ENCODE assay signal across 8 cellular contexts in the genomic region with DNA sequence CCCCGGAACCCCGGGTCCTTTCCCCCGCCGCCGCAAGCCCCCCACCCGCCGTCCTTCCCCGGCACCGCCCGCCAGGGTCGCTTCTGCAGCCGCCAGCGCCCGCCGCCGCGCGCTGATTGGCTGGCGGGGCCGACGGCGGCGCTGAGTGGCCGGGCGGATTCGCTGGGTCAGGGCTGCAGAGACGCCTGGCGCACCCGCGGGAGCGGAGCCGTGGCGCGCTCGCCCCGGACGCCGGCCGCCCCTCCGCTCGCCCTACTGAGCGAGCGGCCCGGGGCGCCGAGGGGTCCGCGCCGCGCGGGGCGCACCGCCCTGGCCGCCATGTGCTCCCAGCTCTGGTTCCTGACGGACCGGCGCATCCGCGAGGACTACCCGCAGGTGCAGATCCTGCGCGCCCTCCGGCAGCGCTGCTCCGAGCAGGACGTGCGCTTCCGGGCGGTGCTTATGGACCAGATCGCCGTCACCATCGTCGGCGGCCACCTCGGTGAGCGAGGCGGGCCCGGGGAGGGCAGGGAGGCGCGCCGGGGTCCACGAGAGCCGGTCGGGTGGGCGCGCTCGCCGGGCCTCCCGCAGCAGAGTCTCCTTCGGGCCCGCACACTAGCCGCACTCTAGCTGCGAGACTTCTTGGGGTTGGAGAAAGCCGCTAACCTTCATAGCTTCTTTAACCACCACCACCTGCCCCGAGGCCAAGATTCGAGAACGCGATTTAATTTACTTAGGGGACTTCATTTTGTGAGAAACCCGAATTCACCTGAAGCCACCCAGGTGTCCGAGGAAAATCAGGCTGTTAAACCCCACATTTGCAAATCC. TPM values are rescaled to one million over a fixed set of nuclear protein-coding genes. Genes with fewer than 3 reads are reported as not detected.
DNase-seq lines count a peak whose midpoint lies in the region; ATAC-seq and TF ChIP-seq lines count a peak whose summit lies in the region.

A gene with protein sequence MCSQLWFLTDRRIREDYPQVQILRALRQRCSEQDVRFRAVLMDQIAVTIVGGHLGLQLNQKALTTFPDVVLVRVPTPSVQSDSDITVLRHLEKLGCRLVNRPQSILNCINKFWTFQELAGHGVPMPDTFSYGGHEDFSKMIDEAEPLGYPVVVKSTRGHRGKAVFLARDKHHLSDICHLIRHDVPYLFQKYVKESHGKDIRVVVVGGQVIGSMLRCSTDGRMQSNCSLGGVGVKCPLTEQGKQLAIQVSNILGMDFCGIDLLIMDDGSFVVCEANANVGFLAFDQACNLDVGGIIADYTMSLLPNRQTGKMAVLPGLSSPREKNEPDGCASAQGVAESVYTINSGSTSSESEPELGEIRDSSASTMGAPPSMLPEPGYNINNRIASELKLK (plus strand): TSS at position 176 of the 807 bp plus-strand sequence. CDS start 143 bp downstream, at position 319.

- peaks cover 5% of the 10 kb centered on the region for H3K4me1 ChIP-seq in CD8-positive, alpha-beta T cell (ENCODE audit: insufficient read depth, low read length)
- H3K4me1 ChIP-seq in PC-3 (ENCODE audit: insufficient read depth, low read length) (peaks cover 16% of the 10 kb centered on the region), heart left ventricle (peaks cover 0 to 12% (median 9%) of the 10 kb centered on the region in 12 donors), parathyroid adenoma (peaks cover 2% of the 10 kb centered on the region), aorta (ENCODE audit: control insufficient read depth in 1 of 2, insufficient read depth in 2 of 2, low read length in 2 of 2) (no peaks in the 10 kb centered on the region)

- H3K9me2 ChIP-seq in PC-3 (replicated peaks; ENCODE audit: low read length): no peaks in the 10 kb centered on the region

- H3K9ac ChIP-seq in PC-3 (ENCODE audit: low read length) (0 out of 2 replicates have a peak within 1 kb of the TSS, but pooled peaks have one; percentile 23), parathyroid adenoma (no peak within 1 kb of the TSS)

- H3K9me3 Mint-ChIP-seq in CD8-positive, alpha-beta T cell: no peaks in the 10 kb centered on the region

- no peaks in the 10 kb centered on the region for H4K20me1 ChIP-seq in PC-3 (ENCODE audit: low read length)

- no peak for TF ChIP-seq CTCF in CD8-positive, alpha-beta T cell (IDR thresholded peaks at IDR 0.05)
- TF ChIP-seq CTCF in PC-3 (conservative IDR thresholded peaks at IDR 0.05; ENCODE audit: low read depth, low read length) (no peak), heart left ventricle (IDR thresholded peaks at IDR 0.05) (peak in 1 of 12 donors; percentile 8), parathyroid adenoma (IDR thresholded peaks at IDR 0.05) (no peak)

- BruUV-seq in PC-3 (replicated peaks; lab: Mats Ljungman, UMichigan): no TSS peak

- H3K79me2 ChIP-seq in PC-3 (ENCODE audit: low read length): no peaks in the 10 kb centered on the region
- no peaks in the 10 kb centered on the region for H3K79me2 ChIP-seq in parathyroid adenoma

- no peaks in the 10 kb centered on the region for H3K9me3 ChIP-seq in CD8-positive, alpha-beta T cell (ENCODE audit: low read length)
- H3K9me3 ChIP-seq in PC-3 (ENCODE audit: low read length) (no peaks in the 10 kb centered on the region), heart left ventricle (no peaks in the 10 kb centered on the region), parathyroid adenoma (ENCODE audit: control insufficient read depth, low read length) (no peaks in the 10 kb centered on the region), aorta (ENCODE audit: control insufficient read depth, low read length) (no peaks in the 10 kb centered on the region)

- POLR2A ChIA-PET in CD8-positive, alpha-beta T cell (lab: Charles Lee): no interaction called here
- POLR2A ChIA-PET in PC-3 (lab: Charles Lee; ENCODE audit: unreplicated experiment): interaction anchor here (0.5 kb wide), 1 partner anchor 201 kb away, joined by 5 read pairs; no protein-coding TSS in a partner anchor

- peak; percentile 73 for ATAC-seq in CD8-positive, alpha-beta T cell
- peak; percentile 89 for ATAC-seq in GM19328 (IDR thresholded peaks at IDR 0.05; ENCODE audit: unreplicated experiment)
- peak; percentile 65 for ATAC-seq in HG03457 (IDR thresholded peaks at IDR 0.05; ENCODE audit: unreplicated experiment)
- ATAC-seq in PC-3: peak; percentile 95
- ATAC-seq in heart left ventricle: peak; percentile 83 to 99 (median 94)
- peak; percentile 66 for ATAC-seq in aorta (ENCODE audit: low FRiP score)

- no peaks in the 10 kb centered on the region for H3K36me3 ChIP-seq in CD8-positive, alpha-beta T cell (ENCODE audit: insufficient read depth, low read length)
- no peaks in the 10 kb centered on the region for H3K36me3 ChIP-seq in PC-3 (ENCODE audit: low read depth, low read length)
- H3K36me3 ChIP-seq in heart left ventricle: no peaks in the 10 kb centered on the region
- H3K36me3 ChIP-seq in parathyroid adenoma (ENCODE audit: control insufficient read depth, insufficient read depth, low read length): no peaks in the 10 kb centered on the region
- no peaks in the 10 kb centered on the region for H3K36me3 ChIP-seq in aorta (ENCODE audit: control insufficient read depth in 1 of 2, insufficient read depth in 2 of 2, low read length in 1 of 2)

- peak within 1 kb of the TSS; percentile 77 for H3K4me3 Mint-ChIP-seq in CD8-positive, alpha-beta T cell

- peak within 1 kb of the TSS; percentile 95 for H3K4me2 ChIP-seq in PC-3 (ENCODE audit: low read length)
- peak within 1 kb of the TSS; percentile 80 for H3K4me2 ChIP-seq in parathyroid adenoma (ENCODE audit: low read length)

- peaks cover 10% of the 10 kb centered on the region for H3K4me1 Mint-ChIP-seq in CD8-positive, alpha-beta T cell (ENCODE audit: low read depth)

- no peaks in the 10 kb centered on the region for H3F3A ChIP-seq in PC-3 (ENCODE audit: low read length, unreplicated experiment)

- intact Hi-C loops in CD8-positive, alpha-beta T cell (cut with DNase I, micrococcal nuclease): loop anchor here in 1 of 2 experiments (5.0 kb wide), 1 partner anchor 76 kb away; a partner anchor contains a TSS
- intact Hi-C loops in PC-3 (cut with micrococcal nuclease) (no loop called here), heart left ventricle (cut with DNase I) (no loop called here), aorta (cut with DNase I) (no loop called here)

- H2AFZ ChIP-seq in PC-3 (ENCODE audit: low read length) (peak within 1 kb of the TSS; percentile 92), parathyroid adenoma (peak within 1 kb of the TSS; percentile 91)

- DNase-seq in CD8-positive, alpha-beta T cell: peak in 6 of 7 experiments; percentile 4 to 67 (median 22)
- DNase-seq in PC-3 (peak; percentile 63), heart left ventricle (peak; percentile 55 to 74 (median 59)), aorta (peak; percentile 48 to 81)
- peak; percentile 40 for DNase-seq in activated naive CD4-positive, alpha-beta T cell treated with anti-CD3 and anti-CD28 coated beads, Interleukin-2, amount 50 U/mL, for 16 hours

- H3K27ac ChIP-seq in CD8-positive, alpha-beta T cell (ENCODE audit: low read depth, low read length): no peak within 1 kb of the TSS
- H3K27ac ChIP-seq in PC-3 (ENCODE audit: low read length): no peak within 1 kb of the TSS
- peak within 1 kb of the TSS in 5 of 12 donors; percentile 25 to 68 (median 64) for H3K27ac ChIP-seq in heart left ventricle
- H3K27ac ChIP-seq in parathyroid adenoma: no peak within 1 kb of the TSS
- no peak within 1 kb of the TSS for H3K27ac ChIP-seq in aorta (ENCODE audit: low read depth in 1 of 2, low read length in 2 of 2)

- H3K36me3 Mint-ChIP-seq in CD8-positive, alpha-beta T cell: no peaks in the 10 kb centered on the region

- no peak within 1 kb of the TSS for H3K27ac Mint-ChIP-seq in CD8-positive, alpha-beta T cell

- H3K27me3 ChIP-seq in CD8-positive, alpha-beta T cell (ENCODE audit: insufficient read depth, low read length): peaks cover 12% of the 10 kb centered on the region
- H3K27me3 ChIP-seq in PC-3 (ENCODE audit: low read length) (no peaks in the 10 kb centered on the region), heart left ventricle (peaks cover 0 to 28% (median 0%) of the 10 kb centered on the region in 9 donors), parathyroid adenoma (ENCODE audit: control insufficient read depth, insufficient read depth, low read length) (no peaks in the 10 kb centered on the region), aorta (ENCODE audit: control insufficient read depth in 1 of 2, insufficient read depth in 2 of 2, low read length in 1 of 2) (no peaks in the 10 kb centered on the region)

- CTCF ChIA-PET in CD8-positive, alpha-beta T cell (lab: Charles Lee): no interaction called here
- CTCF ChIA-PET in PC-3 (lab: Charles Lee): no interaction called here

- WGBS in heart left ventricle, 4 donors: 1 to 5% (median 2%) methylated on average over 9 to 100 of the region's 100 CpGs
- 1% methylated on average over 54 to 100 of the region's 100 CpGs for WGBS in aorta, 2 donors

- H3K27me3 Mint-ChIP-seq in CD8-positive, alpha-beta T cell (ENCODE audit: low read depth): peaks cover 54% of the 10 kb centered on the region

- no peak for TF ChIP-seq POLR2A in heart left ventricle (IDR thresholded peaks at IDR 0.05)

- H3K4me3 ChIP-seq in CD8-positive, alpha-beta T cell (ENCODE audit: low read depth, low read length): peak within 1 kb of the TSS; percentile 55
- H3K4me3 ChIP-seq in PC-3 (ENCODE audit: low read length) (peak within 1 kb of the TSS; percentile 78), heart left ventricle (peak within 1 kb of the TSS; percentile 38 to 79 (median 66)), parathyroid adenoma (ENCODE audit: low read depth, low read length) (peak within 1 kb of the TSS; percentile 56), aorta (ENCODE audit: low read length in 2 of 2) (peak within 1 kb of the TSS; percentile 59 to 64)

RNA-seq across cellular contexts. Expression of the gene that starts here (rescaled TPM):
- under 1 TPM; 0.05 to 0.06 TPM for total RNA-seq in CD8-positive, alpha-beta T cell
- total RNA-seq in PC-3 (2014; rRNA removed) (3.5 and 4.5 TPM in 2 replicates), heart left ventricle (10 to 100 TPM in 3 of 9 donors, 1 to 10 TPM in 6; 6.2 to 15.3 (median 9.4) TPM), aorta (1 to 10 TPM in 1 of 2 donors, under 1 TPM in 1; 0.06 to 1.3 TPM)
- polyA plus RNA-seq in heart left ventricle (1 to 10 TPM; 2.3 to 3.4 TPM), aorta (under 1 TPM; 0.25 to 0.54 TPM)

Comparison
In these comparisons a context has a peak if more than half of its experiments do, and no peak if none do; other contexts are left out.
1. Peak in DNase-seq, ATAC-seq and H3K4me3 ChIP-seq in CD8-positive, alpha-beta T cell; RNA of the gene not detected or under 1 TPM.